Comparison of ENCODE assay signal across 1 cellular context in the genomic region with DNA sequence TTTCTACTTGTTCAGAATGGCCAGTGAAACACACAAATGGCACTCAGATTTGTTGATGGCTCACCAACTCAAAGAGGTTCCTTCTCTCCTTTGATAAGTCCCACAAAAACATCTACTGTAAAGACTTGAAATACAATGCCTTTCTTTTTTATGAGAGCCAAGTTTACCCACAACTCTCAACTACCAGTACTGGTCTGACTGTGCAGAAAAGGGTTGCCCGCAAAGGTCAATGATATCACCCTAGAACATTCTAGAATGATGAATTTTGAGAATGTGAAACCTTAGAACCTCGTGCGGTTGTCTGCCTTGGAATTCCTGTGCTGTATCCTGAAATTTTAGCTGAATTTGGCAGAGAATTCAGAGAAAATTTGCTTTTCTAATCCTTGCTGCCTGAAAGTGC.
A peak's percentile ranks its signal among the peaks of the same experiment; 100 is the strongest.
TF ChIP-seq lines count a peak whose summit lies in the region.

No MANE protein-coding gene starts in this region.

TF ChIP-seq in GM12878, 131 proteins besides CTCF, POLR2A, EP300 and RAD21 (continued from another document and continues in another):
- TF ChIP-seq PML (IDR thresholded peaks at IDR 0.05; ENCODE audit: low read length) (peak; percentile 45; the same call in 1 of the 2 replicates), TCF3 (IDR thresholded peaks at IDR 0.05; ENCODE audit: borderline replicate concordance, insufficient read depth, low read depth, low read length) (no peak), SMC3 (IDR thresholded peaks at IDR 0.05; ENCODE audit: borderline replicate concordance, low read length) (no peak), POU2F2 (IDR thresholded peaks at IDR 0.05; ENCODE audit: borderline replicate concordance, low read depth, low read length) (no peak), ZNF274 (IDR thresholded peaks at IDR 0.05; ENCODE audit: insufficient read depth, insufficient read length) (no peak), MYB (IDR thresholded peaks at IDR 0.05; ENCODE audit: borderline replicate concordance, low read depth, low read length) (no peak), FOS (IDR thresholded peaks at IDR 0.05; ENCODE audit: borderline replicate concordance, extremely low read depth, insufficient read length) (no peak), ZBED1 (IDR thresholded peaks at IDR 0.05; ENCODE audit: borderline replicate concordance) (peak; percentile 84), CHD2 (IDR thresholded peaks at IDR 0.05; ENCODE audit: borderline replicate concordance, low read depth, low read length) (no peak), SUZ12 (IDR thresholded peaks at IDR 0.05; ENCODE audit: unreplicated experiment) (no peak), TBL1XR1 (IDR thresholded peaks at IDR 0.05; ENCODE audit: low read depth, low read length) (no peak), POLR2AphosphoS5 (IDR thresholded peaks at IDR 0.05; ENCODE audit: low read length) (no peak), MEF2B (IDR thresholded peaks at IDR 0.05; ENCODE audit: partially characterized antibody, poor library complexity, severe bottlenecking) (no peak), KDM1A (IDR thresholded peaks at IDR 0.05; ENCODE audit: borderline replicate concordance) (no peak), ZSCAN29 (IDR thresholded peaks at IDR 0.05) (no peak), KLF5 (IDR thresholded peaks at IDR 0.05; ENCODE audit: partially characterized antibody) (no peak), MTA3 (IDR thresholded peaks at IDR 0.05; ENCODE audit: borderline replicate concordance, low read length) (0 out of 2 replicates have a peak, but pooled peaks have one; percentile 64), BCL11A (IDR thresholded peaks at IDR 0.05; ENCODE audit: low read depth, low read length) (peak; percentile 82), FOXM1 (IDR thresholded peaks at IDR 0.05; ENCODE audit: low read depth, low read length) (peak; percentile 89), JUNB (IDR thresholded peaks at IDR 0.05) (peak; percentile 87), HCFC1 (IDR thresholded peaks at IDR 0.05; ENCODE audit: low read length) (no peak), HDGF (IDR thresholded peaks at IDR 0.05) (no peak), EED (IDR thresholded peaks at IDR 0.05; ENCODE audit: low read depth) (peak; percentile 91), RAD51 (IDR thresholded peaks at IDR 0.05) (no peak), KAT2A (conservative IDR thresholded peaks at IDR 0.05; ENCODE audit: control insufficient read depth, low read depth, low read length) (no peak), FOXK2 (IDR thresholded peaks at IDR 0.05) (no peak), TCF7 (IDR thresholded peaks at IDR 0.05; ENCODE audit: borderline replicate concordance) (no peak; the same call in 1 of the 2 replicates), ASH2L (IDR thresholded peaks at IDR 0.05; ENCODE audit: borderline replicate concordance, low read depth) (no peak), SMARCA5 (IDR thresholded peaks at IDR 0.05) (no peak), RFX5 (IDR thresholded peaks at IDR 0.05; ENCODE audit: low read depth, low read length) (no peak)
- TF ChIP-seq, protein P1, sequence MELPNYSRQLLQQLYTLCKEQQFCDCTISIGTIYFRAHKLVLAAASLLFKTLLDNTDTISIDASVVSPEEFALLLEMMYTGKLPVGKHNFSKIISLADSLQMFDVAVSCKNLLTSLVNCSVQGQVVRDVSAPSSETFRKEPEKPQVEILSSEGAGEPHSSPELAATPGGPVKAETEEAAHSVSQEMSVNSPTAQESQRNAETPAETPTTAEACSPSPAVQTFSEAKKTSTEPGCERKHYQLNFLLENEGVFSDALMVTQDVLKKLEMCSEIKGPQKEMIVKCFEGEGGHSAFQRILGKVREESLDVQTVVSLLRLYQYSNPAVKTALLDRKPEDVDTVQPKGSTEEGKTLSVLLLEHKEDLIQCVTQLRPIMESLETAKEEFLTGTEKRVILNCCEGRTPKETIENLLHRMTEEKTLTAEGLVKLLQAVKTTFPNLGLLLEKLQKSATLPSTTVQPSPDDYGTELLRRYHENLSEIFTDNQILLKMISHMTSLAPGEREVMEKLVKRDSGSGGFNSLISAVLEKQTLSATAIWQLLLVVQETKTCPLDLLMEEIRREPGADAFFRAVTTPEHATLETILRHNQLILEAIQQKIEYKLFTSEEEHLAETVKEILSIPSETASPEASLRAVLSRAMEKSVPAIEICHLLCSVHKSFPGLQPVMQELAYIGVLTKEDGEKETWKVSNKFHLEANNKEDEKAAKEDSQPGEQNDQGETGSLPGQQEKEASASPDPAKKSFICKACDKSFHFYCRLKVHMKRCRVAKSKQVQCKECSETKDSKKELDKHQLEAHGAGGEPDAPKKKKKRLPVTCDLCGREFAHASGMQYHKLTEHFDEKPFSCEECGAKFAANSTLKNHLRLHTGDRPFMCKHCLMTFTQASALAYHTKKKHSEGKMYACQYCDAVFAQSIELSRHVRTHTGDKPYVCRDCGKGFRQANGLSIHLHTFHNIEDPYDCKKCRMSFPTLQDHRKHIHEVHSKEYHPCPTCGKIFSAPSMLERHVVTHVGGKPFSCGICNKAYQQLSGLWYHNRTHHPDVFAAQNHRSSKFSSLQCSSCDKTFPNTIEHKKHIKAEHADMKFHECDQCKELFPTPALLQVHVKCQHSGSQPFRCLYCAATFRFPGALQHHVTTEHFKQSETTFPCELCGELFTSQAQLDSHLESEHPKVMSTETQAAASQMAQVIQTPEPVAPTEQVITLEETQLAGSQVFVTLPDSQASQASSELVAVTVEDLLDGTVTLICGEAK (IDR thresholded peaks at IDR 0.05; ENCODE audit: borderline replicate concordance): no peak
- TF ChIP-seq, protein P2, sequence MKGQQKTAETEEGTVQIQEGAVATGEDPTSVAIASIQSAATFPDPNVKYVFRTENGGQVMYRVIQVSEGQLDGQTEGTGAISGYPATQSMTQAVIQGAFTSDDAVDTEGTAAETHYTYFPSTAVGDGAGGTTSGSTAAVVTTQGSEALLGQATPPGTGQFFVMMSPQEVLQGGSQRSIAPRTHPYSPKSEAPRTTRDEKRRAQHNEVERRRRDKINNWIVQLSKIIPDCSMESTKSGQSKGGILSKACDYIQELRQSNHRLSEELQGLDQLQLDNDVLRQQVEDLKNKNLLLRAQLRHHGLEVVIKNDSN (IDR thresholded peaks at IDR 0.05; ENCODE audit: borderline replicate concordance, extremely low read length, insufficient read depth, low read depth, low read length): no peak
- TF ChIP-seq, protein P3, sequence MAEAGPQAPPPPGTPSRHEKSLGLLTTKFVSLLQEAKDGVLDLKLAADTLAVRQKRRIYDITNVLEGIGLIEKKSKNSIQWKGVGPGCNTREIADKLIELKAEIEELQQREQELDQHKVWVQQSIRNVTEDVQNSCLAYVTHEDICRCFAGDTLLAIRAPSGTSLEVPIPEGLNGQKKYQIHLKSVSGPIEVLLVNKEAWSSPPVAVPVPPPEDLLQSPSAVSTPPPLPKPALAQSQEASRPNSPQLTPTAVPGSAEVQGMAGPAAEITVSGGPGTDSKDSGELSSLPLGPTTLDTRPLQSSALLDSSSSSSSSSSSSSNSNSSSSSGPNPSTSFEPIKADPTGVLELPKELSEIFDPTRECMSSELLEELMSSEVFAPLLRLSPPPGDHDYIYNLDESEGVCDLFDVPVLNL (IDR thresholded peaks at IDR 0.05; ENCODE audit: low read depth, low read length): no peak
- TF ChIP-seq, protein P4, sequence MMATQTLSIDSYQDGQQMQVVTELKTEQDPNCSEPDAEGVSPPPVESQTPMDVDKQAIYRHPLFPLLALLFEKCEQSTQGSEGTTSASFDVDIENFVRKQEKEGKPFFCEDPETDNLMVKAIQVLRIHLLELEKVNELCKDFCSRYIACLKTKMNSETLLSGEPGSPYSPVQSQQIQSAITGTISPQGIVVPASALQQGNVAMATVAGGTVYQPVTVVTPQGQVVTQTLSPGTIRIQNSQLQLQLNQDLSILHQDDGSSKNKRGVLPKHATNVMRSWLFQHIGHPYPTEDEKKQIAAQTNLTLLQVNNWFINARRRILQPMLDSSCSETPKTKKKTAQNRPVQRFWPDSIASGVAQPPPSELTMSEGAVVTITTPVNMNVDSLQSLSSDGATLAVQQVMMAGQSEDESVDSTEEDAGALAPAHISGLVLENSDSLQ (IDR thresholded peaks at IDR 0.05): no peak
- TF ChIP-seq, protein P5, sequence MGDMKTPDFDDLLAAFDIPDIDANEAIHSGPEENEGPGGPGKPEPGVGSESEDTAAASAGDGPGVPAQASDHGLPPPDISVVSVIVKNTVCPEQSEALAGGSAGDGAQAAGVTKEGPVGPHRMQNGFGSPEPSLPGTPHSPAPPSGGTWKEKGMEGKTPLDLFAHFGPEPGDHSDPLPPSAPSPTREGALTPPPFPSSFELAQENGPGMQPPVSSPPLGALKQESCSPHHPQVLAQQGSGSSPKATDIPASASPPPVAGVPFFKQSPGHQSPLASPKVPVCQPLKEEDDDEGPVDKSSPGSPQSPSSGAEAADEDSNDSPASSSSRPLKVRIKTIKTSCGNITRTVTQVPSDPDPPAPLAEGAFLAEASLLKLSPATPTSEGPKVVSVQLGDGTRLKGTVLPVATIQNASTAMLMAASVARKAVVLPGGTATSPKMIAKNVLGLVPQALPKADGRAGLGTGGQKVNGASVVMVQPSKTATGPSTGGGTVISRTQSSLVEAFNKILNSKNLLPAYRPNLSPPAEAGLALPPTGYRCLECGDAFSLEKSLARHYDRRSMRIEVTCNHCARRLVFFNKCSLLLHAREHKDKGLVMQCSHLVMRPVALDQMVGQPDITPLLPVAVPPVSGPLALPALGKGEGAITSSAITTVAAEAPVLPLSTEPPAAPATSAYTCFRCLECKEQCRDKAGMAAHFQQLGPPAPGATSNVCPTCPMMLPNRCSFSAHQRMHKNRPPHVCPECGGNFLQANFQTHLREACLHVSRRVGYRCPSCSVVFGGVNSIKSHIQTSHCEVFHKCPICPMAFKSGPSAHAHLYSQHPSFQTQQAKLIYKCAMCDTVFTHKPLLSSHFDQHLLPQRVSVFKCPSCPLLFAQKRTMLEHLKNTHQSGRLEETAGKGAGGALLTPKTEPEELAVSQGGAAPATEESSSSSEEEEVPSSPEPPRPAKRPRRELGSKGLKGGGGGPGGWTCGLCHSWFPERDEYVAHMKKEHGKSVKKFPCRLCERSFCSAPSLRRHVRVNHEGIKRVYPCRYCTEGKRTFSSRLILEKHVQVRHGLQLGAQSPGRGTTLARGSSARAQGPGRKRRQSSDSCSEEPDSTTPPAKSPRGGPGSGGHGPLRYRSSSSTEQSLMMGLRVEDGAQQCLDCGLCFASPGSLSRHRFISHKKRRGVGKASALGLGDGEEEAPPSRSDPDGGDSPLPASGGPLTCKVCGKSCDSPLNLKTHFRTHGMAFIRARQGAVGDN (IDR thresholded peaks at IDR 0.05): no peak
- TF ChIP-seq, protein P6, sequence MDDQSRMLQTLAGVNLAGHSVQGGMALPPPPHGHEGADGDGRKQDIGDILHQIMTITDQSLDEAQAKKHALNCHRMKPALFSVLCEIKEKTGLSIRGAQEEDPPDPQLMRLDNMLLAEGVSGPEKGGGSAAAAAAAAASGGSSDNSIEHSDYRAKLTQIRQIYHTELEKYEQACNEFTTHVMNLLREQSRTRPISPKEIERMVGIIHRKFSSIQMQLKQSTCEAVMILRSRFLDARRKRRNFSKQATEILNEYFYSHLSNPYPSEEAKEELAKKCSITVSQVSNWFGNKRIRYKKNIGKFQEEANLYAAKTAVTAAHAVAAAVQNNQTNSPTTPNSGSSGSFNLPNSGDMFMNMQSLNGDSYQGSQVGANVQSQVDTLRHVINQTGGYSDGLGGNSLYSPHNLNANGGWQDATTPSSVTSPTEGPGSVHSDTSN (IDR thresholded peaks at IDR 0.05; ENCODE audit: insufficient replicate concordance, low read depth, low read length): no peak
- TF ChIP-seq, protein P7, sequence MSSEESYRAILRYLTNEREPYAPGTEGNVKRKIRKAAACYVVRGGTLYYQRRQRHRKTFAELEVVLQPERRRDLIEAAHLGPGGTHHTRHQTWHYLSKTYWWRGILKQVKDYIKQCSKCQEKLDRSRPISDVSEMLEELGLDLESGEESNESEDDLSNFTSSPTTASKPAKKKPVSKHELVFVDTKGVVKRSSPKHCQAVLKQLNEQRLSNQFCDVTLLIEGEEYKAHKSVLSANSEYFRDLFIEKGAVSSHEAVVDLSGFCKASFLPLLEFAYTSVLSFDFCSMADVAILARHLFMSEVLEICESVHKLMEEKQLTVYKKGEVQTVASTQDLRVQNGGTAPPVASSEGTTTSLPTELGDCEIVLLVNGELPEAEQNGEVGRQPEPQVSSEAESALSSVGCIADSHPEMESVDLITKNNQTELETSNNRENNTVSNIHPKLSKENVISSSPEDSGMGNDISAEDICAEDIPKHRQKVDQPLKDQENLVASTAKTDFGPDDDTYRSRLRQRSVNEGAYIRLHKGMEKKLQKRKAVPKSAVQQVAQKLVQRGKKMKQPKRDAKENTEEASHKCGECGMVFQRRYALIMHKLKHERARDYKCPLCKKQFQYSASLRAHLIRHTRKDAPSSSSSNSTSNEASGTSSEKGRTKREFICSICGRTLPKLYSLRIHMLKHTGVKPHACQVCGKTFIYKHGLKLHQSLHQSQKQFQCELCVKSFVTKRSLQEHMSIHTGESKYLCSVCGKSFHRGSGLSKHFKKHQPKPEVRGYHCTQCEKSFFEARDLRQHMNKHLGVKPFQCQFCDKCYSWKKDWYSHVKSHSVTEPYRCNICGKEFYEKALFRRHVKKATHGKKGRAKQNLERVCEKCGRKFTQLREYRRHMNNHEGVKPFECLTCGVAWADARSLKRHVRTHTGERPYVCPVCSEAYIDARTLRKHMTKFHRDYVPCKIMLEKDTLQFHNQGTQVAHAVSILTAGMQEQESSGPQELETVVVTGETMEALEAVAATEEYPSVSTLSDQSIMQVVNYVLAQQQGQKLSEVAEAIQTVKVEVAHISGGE (CRISPR knock-in tag; IDR thresholded peaks at IDR 0.05): no peak
- TF ChIP-seq, protein P8, sequence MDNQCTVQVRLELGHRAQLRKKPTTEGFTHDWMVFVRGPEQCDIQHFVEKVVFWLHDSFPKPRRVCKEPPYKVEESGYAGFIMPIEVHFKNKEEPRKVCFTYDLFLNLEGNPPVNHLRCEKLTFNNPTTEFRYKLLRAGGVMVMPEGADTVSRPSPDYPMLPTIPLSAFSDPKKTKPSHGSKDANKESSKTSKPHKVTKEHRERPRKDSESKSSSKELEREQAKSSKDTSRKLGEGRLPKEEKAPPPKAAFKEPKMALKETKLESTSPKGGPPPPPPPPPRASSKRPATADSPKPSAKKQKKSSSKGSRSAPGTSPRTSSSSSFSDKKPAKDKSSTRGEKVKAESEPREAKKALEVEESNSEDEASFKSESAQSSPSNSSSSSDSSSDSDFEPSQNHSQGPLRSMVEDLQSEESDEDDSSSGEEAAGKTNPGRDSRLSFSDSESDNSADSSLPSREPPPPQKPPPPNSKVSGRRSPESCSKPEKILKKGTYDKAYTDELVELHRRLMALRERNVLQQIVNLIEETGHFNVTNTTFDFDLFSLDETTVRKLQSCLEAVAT (IDR thresholded peaks at IDR 0.05): no peak
- TF ChIP-seq, protein P9, sequence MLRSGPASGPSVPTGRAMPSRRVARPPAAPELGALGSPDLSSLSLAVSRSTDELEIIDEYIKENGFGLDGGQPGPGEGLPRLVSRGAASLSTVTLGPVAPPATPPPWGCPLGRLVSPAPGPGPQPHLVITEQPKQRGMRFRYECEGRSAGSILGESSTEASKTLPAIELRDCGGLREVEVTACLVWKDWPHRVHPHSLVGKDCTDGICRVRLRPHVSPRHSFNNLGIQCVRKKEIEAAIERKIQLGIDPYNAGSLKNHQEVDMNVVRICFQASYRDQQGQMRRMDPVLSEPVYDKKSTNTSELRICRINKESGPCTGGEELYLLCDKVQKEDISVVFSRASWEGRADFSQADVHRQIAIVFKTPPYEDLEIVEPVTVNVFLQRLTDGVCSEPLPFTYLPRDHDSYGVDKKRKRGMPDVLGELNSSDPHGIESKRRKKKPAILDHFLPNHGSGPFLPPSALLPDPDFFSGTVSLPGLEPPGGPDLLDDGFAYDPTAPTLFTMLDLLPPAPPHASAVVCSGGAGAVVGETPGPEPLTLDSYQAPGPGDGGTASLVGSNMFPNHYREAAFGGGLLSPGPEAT (IDR thresholded peaks at IDR 0.05; ENCODE audit: low read depth): peak; percentile 52; the same call in 1 of the 2 replicates
